Comparison of ENCODE assay signal across 14 cellular contexts in genomic region chr17:76107507-76107906, GRCh38. TPM values are rescaled to one million over a fixed set of nuclear protein-coding genes. Genes with fewer than 3 reads are reported as not detected.
DNase-seq lines count a peak whose midpoint lies in the region; TF ChIP-seq lines count a peak whose summit lies in the region.
"Had no signal": no experiment of that assay in that cellular context is flagged by ENCODE, and none has a peak within 500 bp of the region (broad histone marks: within the 10 kb centered on the region; RNA-seq: fewer than 3 reads in every experiment).

No MANE protein-coding gene starts in this region.

- no peak overlapping the region for H3K4ac ChIP-seq in mesenchymal stem cell (ENCODE audit: low read depth in 1 of 2, low read length in 2 of 2)

- no peak overlapping the region for H4K8ac ChIP-seq in mesenchymal stem cell (ENCODE audit: low read length)

- H2AFZ ChIP-seq in mesenchymal stem cell (ENCODE audit: low read depth, low read length) = no peak overlapping the region

- H3K14ac ChIP-seq in mesenchymal stem cell (ENCODE audit: low read length in 2 of 2) = no peak overlapping the region

- WGBS in mesenchymal stem cell = 100% methylated on average over 4 of the region's 6 CpGs

- in situ Hi-C loops in SK-MEL-5 (cut with HindIII; ENCODE audit: low pct_unique_long_range_greater_than_20kb, low sequenced_read_pairs) = no loop called here

- H3K4me2 ChIP-seq in mesenchymal stem cell (ENCODE audit: low read length, poor library complexity, severe bottlenecking) = no peak overlapping the region

- peaks cover 4% of the 10 kb centered on the region for H3K79me1 ChIP-seq in mesenchymal stem cell (replicated peaks; ENCODE audit: low read length, poor library complexity, severe bottlenecking)

- H3K27me3 ChIP-seq in mesenchymal stem cell (ENCODE audit: control insufficient read depth in 1 of 2, insufficient read depth in 1 of 2, low read length in 2 of 2) = no peaks in the 10 kb centered on the region

- peak; percentile 40 for DNase-seq in DMS 273 (lab: John Stamatoyannopoulos, UW; ENCODE audit: unreplicated experiment)
- no peak for DNase-seq in DMS 273 treated with DMSO at 0.1 percent for 48 hours (lab: John Stamatoyannopoulos, UW)
- DNase-seq in SK-MEL-5 (ENCODE audit: low read depth, low spot score) = peak; percentile 66
- DNase-seq in iPS-NIHi11 (ENCODE audit: low spot score) = peak; percentile 3
- DNase-seq in activated CD8-positive, alpha-beta memory T cell treated with anti-CD3 and anti-CD28 coated beads, Interleukin-2, amount 50 U/mL, for 48 hours = no peak
- DNase-seq in GM03348 (ENCODE audit: low spot score) = no peak
- no peak for DNase-seq in mesenchymal stem cell
- DNase-seq: NCI-H446; occipital lobe; stimulated activated CD4-positive, alpha-beta T cell treated with anti-CD3 and anti-CD28 coated beads, Interleukin-4, amount 100 ng/mL, for 1 hour; substantia nigra had no signal

- no peak overlapping the region for H2AK5ac ChIP-seq in mesenchymal stem cell (ENCODE audit: low read length, severe bottlenecking)

- no peak overlapping the region for H3K23ac ChIP-seq in mesenchymal stem cell (ENCODE audit: low read length in 2 of 2)

- H3K9ac ChIP-seq in mesenchymal stem cell (ENCODE audit: low read length) = no peak overlapping the region

- no peak overlapping the region for H2BK5ac ChIP-seq in mesenchymal stem cell (ENCODE audit: low read depth, low read length, poor library complexity, severe bottlenecking)

- peaks cover 8% of the 10 kb centered on the region for H3K4me1 ChIP-seq in mesenchymal stem cell (ENCODE audit: control insufficient read depth, insufficient read depth, low read depth, low read length)

- H3K27ac ChIP-seq in mesenchymal stem cell (ENCODE audit: low read length, poor library complexity, severe bottlenecking) = no peak overlapping the region

- no peaks in the 10 kb centered on the region for H3K36me3 ChIP-seq in mesenchymal stem cell (ENCODE audit: control insufficient read depth in 1 of 2, insufficient read depth in 2 of 2, low read depth in 1 of 2, low read length in 2 of 2)

- H2BK12ac ChIP-seq in mesenchymal stem cell (ENCODE audit: low read length in 2 of 2) = no peak overlapping the region

- H3K4me3 ChIP-seq in GM12875 (ENCODE audit: low read depth, low read length) = no peak overlapping the region
- no peak overlapping the region for H3K4me3 ChIP-seq in mesenchymal stem cell (ENCODE audit: insufficient read depth in 1 of 2, low read depth in 1 of 2, low read length in 2 of 2)

- H3K18ac ChIP-seq in mesenchymal stem cell (ENCODE audit: low read depth in 1 of 2, low read length in 2 of 2) = no peak overlapping the region

- TF ChIP-seq CTCF in GM12875 (IDR thresholded peaks at IDR 0.05; ENCODE audit: borderline replicate concordance, insufficient read depth, low read depth, low read length) = 0 out of 2 replicates have a peak, but pooled peaks have one; percentile 15

- no peaks in the 10 kb centered on the region for H3K9me3 ChIP-seq in mesenchymal stem cell (ENCODE audit: control insufficient read depth, low read length)

- H2BK15ac ChIP-seq in mesenchymal stem cell (ENCODE audit: low read depth, poor library complexity, severe bottlenecking) = no peak overlapping the region

- H2BK120ac ChIP-seq in mesenchymal stem cell (ENCODE audit: low read depth, low read length) = no peak overlapping the region

- no peak overlapping the region for H4K91ac ChIP-seq in mesenchymal stem cell (ENCODE audit: low read length)

RNA-seq across cellular contexts. Expression of gene EXOC7, which starts 3.9 kb away (rescaled TPM):
- total RNA-seq in SK-MEL-5 (2014; rRNA removed; shearing (Covaris generic)) = 126 and 145 TPM in 2 replicates
- 90.7 and 115 TPM in 2 replicates for polyA plus RNA-seq in SK-MEL-5 (2015; cell fraction: cytosol; rRNA removed)
- polyA plus RNA-seq in SK-MEL-5 (2015; cell fraction: nucleus; rRNA removed) = 334 and 373 TPM in 2 replicates
- 87.1 TPM for polyA plus RNA-seq in mesenchymal stem cell (2013, experiment 1 of 2)
- 86.9 TPM for polyA plus RNA-seq in mesenchymal stem cell (2013, experiment 2 of 2)

RNA-seq across cellular contexts. Expression of gene ZACN, which starts 28.5 kb away (rescaled TPM):
- 0.53 and 0.74 TPM in 2 replicates for total RNA-seq in SK-MEL-5 (2014; rRNA removed; shearing (Covaris generic))
- not detected in 2 replicates for polyA plus RNA-seq in SK-MEL-5 (2015; cell fraction: cytosol; rRNA removed)
- 0.16 and 0.37 TPM in 2 replicates for polyA plus RNA-seq in SK-MEL-5 (2015; cell fraction: nucleus; rRNA removed)
- polyA plus RNA-seq in mesenchymal stem cell (2013, experiment 1 of 2) = 0.03 TPM
- polyA plus RNA-seq in mesenchymal stem cell (2013, experiment 2 of 2) = not detected
- total RNA-seq: A172, occipital lobe had no signal

RNA-seq across cellular contexts. Expression of gene GALR2, which starts 32.9 kb away (rescaled TPM):
- total RNA-seq in SK-MEL-5 (2014; rRNA removed; shearing (Covaris generic)) = 0.13 and 1.0 TPM in 2 replicates
- polyA plus RNA-seq in SK-MEL-5 (2015; cell fraction: cytosol; rRNA removed) = 0.34 and 0.65 TPM in 2 replicates
- polyA plus RNA-seq in SK-MEL-5 (2015; cell fraction: nucleus; rRNA removed) = not detected in 2 replicates
- 0.12 TPM for polyA plus RNA-seq in mesenchymal stem cell (2013, experiment 1 of 2)
- polyA plus RNA-seq in mesenchymal stem cell (2013, experiment 2 of 2) = 0.11 TPM
- total RNA-seq: A172, occipital lobe had no signal

RNA-seq across cellular contexts. Expression of gene FOXJ1, which starts 33.5 kb away (rescaled TPM):
- not detected in 2 replicates for total RNA-seq in SK-MEL-5 (2014; rRNA removed; shearing (Covaris generic))
- polyA plus RNA-seq in SK-MEL-5 (2015; cell fraction: cytosol; rRNA removed) = 0.02 and 0.04 TPM in 2 replicates
- polyA plus RNA-seq in SK-MEL-5 (2015; cell fraction: nucleus; rRNA removed) = 0.11 TPM in 1 of 2 replicates, not detected in the other
- polyA plus RNA-seq in mesenchymal stem cell (2013, experiment 1 of 2) = not detected
- not detected for polyA plus RNA-seq in mesenchymal stem cell (2013, experiment 2 of 2)
- total RNA-seq: A172, HT1080 had no signal

RNA-seq across cellular contexts. Expression of gene SRP68, which starts 35.2 kb away (rescaled TPM):
- total RNA-seq in SK-MEL-5 (2014; rRNA removed; shearing (Covaris generic)) = 58.2 and 68.6 TPM in 2 replicates
- 132 and 147 TPM in 2 replicates for polyA plus RNA-seq in SK-MEL-5 (2015; cell fraction: cytosol; rRNA removed)
- 70.3 and 75.4 TPM in 2 replicates for polyA plus RNA-seq in SK-MEL-5 (2015; cell fraction: nucleus; rRNA removed)
- 56.0 TPM for polyA plus RNA-seq in mesenchymal stem cell (2013, experiment 1 of 2)
- 57.0 TPM for polyA plus RNA-seq in mesenchymal stem cell (2013, experiment 2 of 2)

Comparison
In these comparisons a context has a peak if more than half of its experiments do, and no peak if none do; other contexts are left out.
1. DNase-seq: peak in DMS 273 (single experiment), SK-MEL-5 (single experiment) and iPS-NIHi11 (single experiment); none in DMS 273 treated with DMSO at 0.1 percent for 48 hours (single experiment), activated CD8-positive, alpha-beta memory T cell treated with anti-CD3 and anti-CD28 coated beads, Interleukin-2, amount 50 U/mL, for 48 hours (single experiment), GM03348 (single experiment) and mesenchymal stem cell (single experiment).